Comparison of ENCODE assay signal across 7 cellular contexts in genomic region chr7:3955751-3956696, GRCh38.
DNase-seq lines count a peak whose midpoint lies in the region; ATAC-seq and TF ChIP-seq lines count a peak whose summit lies in the region.

No MANE protein-coding gene starts in this region.

- H3K9me3 Mint-ChIP-seq in activated B cell treated with CpG ODN at 0.5 μM for 24 hours (no peaks in the 10 kb centered on the region), Caco-2 (ENCODE audit: unreplicated experiment) (no peaks in the 10 kb centered on the region)
- no peaks in the 10 kb centered on the region for H3K9me3 Mint-ChIP-seq in activated CD4-positive, alpha-beta memory T cell treated with anti-CD3 and anti-CD28 coated beads for 36 hours

- ATAC-seq in GM19455 (IDR thresholded peaks at IDR 0.05; ENCODE audit: unreplicated experiment), result peak; percentile 64
- peak; percentile 84 for ATAC-seq in HG03108 (IDR thresholded peaks at IDR 0.05; ENCODE audit: unreplicated experiment)
- ATAC-seq in activated B cell treated with CpG ODN at 0.5 μM for 24 hours (ENCODE audit: low read depth), result peak; percentile 88

- H3K27ac Mint-ChIP-seq in activated B cell treated with CpG ODN at 0.5 μM for 24 hours (peak overlapping the region; percentile 60), Caco-2 (ENCODE audit: unreplicated experiment) (no peak overlapping the region)
- no peak overlapping the region for H3K27ac Mint-ChIP-seq in activated CD4-positive, alpha-beta memory T cell treated with anti-CD3 and anti-CD28 coated beads for 36 hours

- intact Hi-C loops in activated B cell treated with CpG ODN at 0.5 μM for 24 hours (cut with micrococcal nuclease), result loop anchor here (2.0 to 5.0 kb wide), 3 partner anchors 41 to 655 kb away; partner anchors contain the start of gene SDK1
- intact Hi-C loops in activated CD4-positive, alpha-beta memory T cell treated with anti-CD3 and anti-CD28 coated beads for 36 hours (cut with micrococcal nuclease), result no loop called here
- intact Hi-C loops in Caco-2 (cut with micrococcal nuclease; ENCODE audit: unreplicated experiment), result no loop called here

- no peak overlapping the region for H3K4me3 ChIP-seq in Caco-2 (ENCODE audit: low read depth, low read length)

- H3K36me3 ChIP-seq in Caco-2 (ENCODE audit: control insufficient read depth, insufficient read depth, low read length), result no peaks in the 10 kb centered on the region

- TF ChIP-seq CTCF in activated B cell treated with CpG ODN at 0.5 μM for 24 hours (IDR thresholded peaks at IDR 0.05), result no peak
- no peak for TF ChIP-seq CTCF in GM20000 (IDR thresholded peaks at IDR 0.05; ENCODE audit: extremely low read depth, missing control alignments)
- TF ChIP-seq CTCF in Caco-2 (IDR thresholded peaks at IDR 0.05; ENCODE audit: insufficient read depth in 1 of 2, low read depth in 1 of 2, low read length in 1 of 2, severe bottlenecking in 1 of 2, unreplicated experiment in 1 of 2), result no peak

- no peaks in the 10 kb centered on the region for H3K36me3 Mint-ChIP-seq in activated B cell treated with CpG ODN at 0.5 μM for 24 hours (ENCODE audit: low read depth)
- no peaks in the 10 kb centered on the region for H3K36me3 Mint-ChIP-seq in activated CD4-positive, alpha-beta memory T cell treated with anti-CD3 and anti-CD28 coated beads for 36 hours
- H3K36me3 Mint-ChIP-seq in Caco-2 (ENCODE audit: insufficient read depth, unreplicated experiment), result no peaks in the 10 kb centered on the region

- no peaks in the 10 kb centered on the region for H3K27me3 Mint-ChIP-seq in activated B cell treated with CpG ODN at 0.5 μM for 24 hours
- H3K27me3 Mint-ChIP-seq in activated CD4-positive, alpha-beta memory T cell treated with anti-CD3 and anti-CD28 coated beads for 36 hours, result peaks cover 1% of the 10 kb centered on the region
- H3K27me3 Mint-ChIP-seq in Caco-2 (ENCODE audit: insufficient read depth, unreplicated experiment), result no peaks in the 10 kb centered on the region

- H3K9me3 ChIP-seq in Caco-2, result no peaks in the 10 kb centered on the region

- DNase-seq in activated B cell treated with CpG ODN at 0.5 μM for 24 hours, result no peak
- DNase-seq in renal cortical epithelial cell (ENCODE audit: low read depth), result peak; percentile 95
- DNase-seq in GM20000 (ENCODE audit: low spot score), result no peak
- DNase-seq in activated CD4-positive, alpha-beta memory T cell treated with anti-CD3 and anti-CD28 coated beads for 36 hours, result no peak
- DNase-seq in Caco-2, result no peak

- H3K27me3 ChIP-seq in Caco-2 (replicated peaks; ENCODE audit: control insufficient read depth, insufficient read depth, low read length), result no peaks in the 10 kb centered on the region

- CTCF ChIA-PET in activated B cell treated with CpG ODN at 0.5 μM for 24 hours (lab: Charles Lee), result no interaction called here
- CTCF ChIA-PET in activated CD4-positive, alpha-beta memory T cell treated with anti-CD3 and anti-CD28 coated beads for 36 hours (lab: Charles Lee), result no interaction called here
- CTCF ChIA-PET in Caco-2 (lab: Charles Lee), result no interaction called here

- peaks cover 35% of the 10 kb centered on the region for H3K4me1 Mint-ChIP-seq in activated B cell treated with CpG ODN at 0.5 μM for 24 hours
- no peaks in the 10 kb centered on the region for H3K4me1 Mint-ChIP-seq in activated CD4-positive, alpha-beta memory T cell treated with anti-CD3 and anti-CD28 coated beads for 36 hours (ENCODE audit: low read depth)
- H3K4me1 Mint-ChIP-seq in Caco-2 (ENCODE audit: low read depth, unreplicated experiment), result no peaks in the 10 kb centered on the region

- POLR2A ChIA-PET in activated B cell treated with CpG ODN at 0.5 μM for 24 hours (lab: Charles Lee), result interaction anchor here (0.7 to 1.0 kb wide), 2 partner anchors 28 to 41 kb away, joined by 3 read pairs; no protein-coding TSS in a partner anchor
- POLR2A ChIA-PET in activated CD4-positive, alpha-beta memory T cell treated with anti-CD3 and anti-CD28 coated beads for 36 hours (lab: Charles Lee), result no interaction called here
- POLR2A ChIA-PET in Caco-2 (lab: Charles Lee), result no interaction called here

- BruUV-seq in Caco-2 (replicated peaks; lab: Mats Ljungman, UMichigan), result no TSS peak

- peak overlapping the region; percentile 39 for H3K4me3 Mint-ChIP-seq in activated B cell treated with CpG ODN at 0.5 μM for 24 hours
- no peak overlapping the region for H3K4me3 Mint-ChIP-seq in activated CD4-positive, alpha-beta memory T cell treated with anti-CD3 and anti-CD28 coated beads for 36 hours
- H3K4me3 Mint-ChIP-seq in Caco-2 (ENCODE audit: unreplicated experiment), result no peak overlapping the region

- no peaks in the 10 kb centered on the region for H3K4me1 ChIP-seq in Caco-2
